Comparison of ENCODE assay signal across 12 cellular contexts in the genomic region with DNA sequence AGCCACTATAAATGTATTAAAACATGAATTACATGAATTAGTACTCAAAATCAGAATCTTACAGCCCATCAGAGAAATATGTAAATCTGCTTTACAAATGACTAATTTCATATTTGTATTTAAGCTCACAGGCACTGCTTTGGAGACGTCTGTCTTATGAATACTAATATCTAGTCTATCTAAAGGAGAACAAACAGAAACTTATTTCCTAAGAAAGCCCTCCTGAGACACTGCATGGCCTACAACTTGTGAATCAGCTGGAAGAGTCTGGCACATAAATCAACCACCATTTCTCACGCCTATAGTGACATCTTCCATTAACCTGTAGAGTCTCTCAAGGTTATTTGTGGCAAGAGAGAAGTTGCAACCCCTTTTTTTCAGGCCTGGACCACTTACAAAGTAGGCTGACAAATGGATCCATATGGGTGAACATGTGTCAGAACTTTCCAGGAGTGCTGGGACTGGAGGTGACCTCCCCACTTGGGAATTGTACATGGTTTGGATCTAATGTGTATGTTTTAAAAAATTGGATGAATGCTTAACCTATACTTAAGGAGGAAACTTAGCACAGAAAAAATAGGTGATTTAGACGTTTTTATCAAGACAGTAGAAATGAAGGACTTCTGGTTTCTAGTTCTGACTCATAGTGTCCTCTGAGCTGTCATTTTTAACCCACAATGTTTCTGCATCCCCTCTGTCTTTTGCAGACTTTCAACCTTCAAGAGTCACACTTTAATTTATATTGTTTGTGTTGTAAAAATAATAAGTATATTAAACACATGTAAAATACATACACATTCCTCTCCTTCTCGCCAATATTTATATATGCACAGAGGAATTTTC.
DNase-seq lines count a peak whose midpoint lies in the region; ATAC-seq, FAIRE-seq and TF ChIP-seq lines count a peak whose summit lies in the region.
"Had no signal": no experiment of that assay in that cellular context is flagged by ENCODE, and none has a peak within 500 bp of the region (broad histone marks: within the 10 kb centered on the region; RNA-seq: fewer than 3 reads in every experiment).

No MANE protein-coding gene starts in this region.

- H3K79me2 ChIP-seq in HepG2 (ENCODE audit: insufficient read depth, low read length), result no peaks in the 10 kb centered on the region

- no peak for TF ChIP-seq RAD21 in HepG2 (CRISPR knock-in tag; IDR thresholded peaks at IDR 0.05)

- 0% methylated on average over 4 of the region's 4 CpGs for WGBS in HepG2 (ENCODE audit: low lambda C conversion rate)

- no peak overlapping the region for H3K27ac ChIP-seq in HepG2 (ENCODE audit: extremely low read length, insufficient read depth, low read length)

- H2AFZ ChIP-seq in HepG2 (ENCODE audit: low read length), result no peak overlapping the region

- ATAC-seq in GM18909 (IDR thresholded peaks at IDR 0.05; ENCODE audit: poor library complexity, unreplicated experiment) (peak; percentile 86), GM21576 (IDR thresholded peaks at IDR 0.05; ENCODE audit: unreplicated experiment) (peak; percentile 91), HG03103 (IDR thresholded peaks at IDR 0.05; ENCODE audit: low read depth, unreplicated experiment) (peak; percentile 89), HepG2 (no peak)
- ATAC-seq: naive thymus-derived CD4-positive, alpha-beta T cell had no signal

- no peaks in the 10 kb centered on the region for H3K9me3 ChIP-seq in HepG2 (ENCODE audit: low read length)

- no peak overlapping the region for H3K9ac ChIP-seq in HepG2 (ENCODE audit: insufficient read depth, low read depth, low read length)

- DNase-seq in left kidney (ENCODE audit: low read depth, low spot score), result peak; percentile 10
- DNase-seq in HepG2 (ENCODE audit: low spot score), result no peak
- DNase-seq in ureter (ENCODE audit: low spot score), result no peak
- no peak for DNase-seq in NCI-H69 (lab: John Stamatoyannopoulos, UW)
- DNase-seq: activated CD8-positive, alpha-beta memory T cell treated with anti-CD3 and anti-CD28 coated beads for 24 hours; anterior cingulate cortex; Calu3; naive thymus-derived CD4-positive, alpha-beta T cell had no signal

- intact Hi-C loops in HepG2 (cut with micrococcal nuclease; ENCODE audit: unreplicated experiment), result no loop called here

- BruUV-seq in HepG2 (replicated peaks; lab: Mats Ljungman, UMichigan), result no TSS peak

- FAIRE-seq in HepG2 (lab: Jason Lieb, UNC), result no peak
- FAIRE-seq: endometrium had no signal

- H3K4me3 ChIP-seq in HepG2 (replicated peaks in 1 of 3; ENCODE audit: insufficient read depth in 1 of 3, low read depth in 2 of 3, low read length in 3 of 3), result no peak overlapping the region

- H4K20me1 ChIP-seq in HepG2 (ENCODE audit: insufficient read depth, low read length), result no peaks in the 10 kb centered on the region

- no peak for TF ChIP-seq EP300 in HepG2 (IDR thresholded peaks at IDR 0.05; ENCODE audit: low read depth in 2 of 2, low read length in 2 of 2)
- no peak for TF ChIP-seq EP300 in HepG2 (CRISPR knock-in tag; IDR thresholded peaks at IDR 0.05; ENCODE audit: borderline replicate concordance)

- no peak overlapping the region for H3K4me2 ChIP-seq in HepG2 (ENCODE audit: low read depth, low read length)

- CTCF ChIA-PET in HepG2 (lab: Yijun Ruan, JAX; ENCODE audit: low intra/inter-chr PET ratio, low total read pairs), result no interaction called here

- TF ChIP-seq POLR2A in HepG2 (IDR thresholded peaks at IDR 0.05; ENCODE audit: insufficient read depth in 1 of 2, low read depth in 2 of 2, low read length in 2 of 2), result no peak

- H3K36me3 ChIP-seq in HepG2 (replicated peaks in 1 of 2; ENCODE audit: control insufficient read depth in 1 of 2, insufficient read depth in 2 of 2, low read length in 2 of 2), result no peaks in the 10 kb centered on the region

- in situ Hi-C loops in HepG2 (cut with HindIII; ENCODE audit: extremely low pct_ligation_motif_present, low pct_unique_long_range_greater_than_20kb), result no loop called here

- H3K27me3 ChIP-seq in HepG2 (ENCODE audit: control insufficient read depth in 1 of 2, insufficient read depth in 2 of 2, low read length in 2 of 2), result no peaks in the 10 kb centered on the region

- H3K4me1 ChIP-seq in HepG2 (ENCODE audit: insufficient read depth, low read length), result no peaks in the 10 kb centered on the region

- no peak for TF ChIP-seq CTCF in HepG2 (CRISPR knock-in tag; IDR thresholded peaks at IDR 0.05)

- POLR2A ChIA-PET in HepG2 (lab: Yijun Ruan, JAX), result no interaction called here

TF ChIP-seq in HepG2, 621 proteins besides CTCF, POLR2A, EP300 and RAD21:
- TF ChIP-seq MAZ (IDR thresholded peaks at IDR 0.05; ENCODE audit: borderline replicate concordance, low read depth, low read length) (no peak), MAZ (CRISPR knock-in tag; IDR thresholded peaks at IDR 0.05; ENCODE audit: low read depth) (no peak), ZNF232 (CRISPR knock-in tag; IDR thresholded peaks at IDR 0.05; ENCODE audit: borderline replicate concordance) (no peak), ZMYM4 (CRISPR knock-in tag; IDR thresholded peaks at IDR 0.05) (no peak), NR2F6 (IDR thresholded peaks at IDR 0.05) (no peak), NR2F6 (CRISPR knock-in tag; IDR thresholded peaks at IDR 0.05) (no peak), GZF1 (CRISPR knock-in tag; IDR thresholded peaks at IDR 0.05) (no peak)
- TF ChIP-seq, protein P1, sequence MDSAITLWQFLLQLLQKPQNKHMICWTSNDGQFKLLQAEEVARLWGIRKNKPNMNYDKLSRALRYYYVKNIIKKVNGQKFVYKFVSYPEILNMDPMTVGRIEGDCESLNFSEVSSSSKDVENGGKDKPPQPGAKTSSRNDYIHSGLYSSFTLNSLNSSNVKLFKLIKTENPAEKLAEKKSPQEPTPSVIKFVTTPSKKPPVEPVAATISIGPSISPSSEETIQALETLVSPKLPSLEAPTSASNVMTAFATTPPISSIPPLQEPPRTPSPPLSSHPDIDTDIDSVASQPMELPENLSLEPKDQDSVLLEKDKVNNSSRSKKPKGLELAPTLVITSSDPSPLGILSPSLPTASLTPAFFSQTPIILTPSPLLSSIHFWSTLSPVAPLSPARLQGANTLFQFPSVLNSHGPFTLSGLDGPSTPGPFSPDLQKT (CRISPR knock-in tag; IDR thresholded peaks at IDR 0.05; ENCODE audit: borderline replicate concordance), result no peak
